1 cellular context compared by ENCODE assay signal in the genomic region with DNA sequence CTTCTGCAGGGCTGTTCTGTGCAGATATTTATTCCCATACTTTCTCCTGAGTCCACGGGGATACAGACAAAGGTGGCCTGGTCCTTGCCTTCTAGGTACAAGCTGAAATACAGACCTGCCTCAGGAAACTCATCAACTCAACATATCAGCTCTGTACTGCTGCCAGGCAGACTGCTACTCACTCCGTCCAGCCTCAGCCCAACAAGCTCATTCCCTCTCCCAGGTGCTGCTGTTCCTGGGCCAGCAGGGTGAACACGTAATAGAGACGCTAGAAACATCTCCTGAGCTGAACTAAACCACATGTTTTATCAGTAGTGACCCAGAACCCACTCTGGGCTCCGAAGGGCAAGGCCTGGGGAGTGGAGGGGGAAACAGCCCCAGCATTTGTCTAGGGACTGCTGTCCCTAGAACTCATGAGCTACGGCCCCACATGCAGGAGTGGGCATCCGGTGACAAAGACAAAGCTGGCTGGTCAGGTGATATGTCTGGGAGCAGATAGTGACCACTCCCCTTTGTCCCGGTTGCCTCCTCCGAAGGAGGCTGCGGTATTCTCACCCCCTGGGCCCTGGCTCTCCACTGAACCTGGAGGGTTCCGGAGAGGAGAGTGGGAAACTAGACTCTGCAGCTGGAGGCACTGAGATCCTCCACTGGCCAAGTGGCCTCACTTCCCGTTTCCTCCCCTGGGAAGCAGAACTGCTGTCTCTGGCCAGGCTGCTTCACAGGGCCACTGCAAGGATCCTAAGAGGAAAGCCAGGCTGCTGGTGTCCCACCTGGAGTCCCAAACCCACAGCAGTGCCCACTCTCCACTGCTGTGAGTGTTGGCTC.
TF ChIP-seq lines count a peak whose summit lies in the region.

No MANE protein-coding gene starts in this region.

TF ChIP-seq in K562, 482 proteins besides CTCF, POLR2A, EP300 and RAD21 (continued from another document and continues in another):
- TF ChIP-seq, protein P1, sequence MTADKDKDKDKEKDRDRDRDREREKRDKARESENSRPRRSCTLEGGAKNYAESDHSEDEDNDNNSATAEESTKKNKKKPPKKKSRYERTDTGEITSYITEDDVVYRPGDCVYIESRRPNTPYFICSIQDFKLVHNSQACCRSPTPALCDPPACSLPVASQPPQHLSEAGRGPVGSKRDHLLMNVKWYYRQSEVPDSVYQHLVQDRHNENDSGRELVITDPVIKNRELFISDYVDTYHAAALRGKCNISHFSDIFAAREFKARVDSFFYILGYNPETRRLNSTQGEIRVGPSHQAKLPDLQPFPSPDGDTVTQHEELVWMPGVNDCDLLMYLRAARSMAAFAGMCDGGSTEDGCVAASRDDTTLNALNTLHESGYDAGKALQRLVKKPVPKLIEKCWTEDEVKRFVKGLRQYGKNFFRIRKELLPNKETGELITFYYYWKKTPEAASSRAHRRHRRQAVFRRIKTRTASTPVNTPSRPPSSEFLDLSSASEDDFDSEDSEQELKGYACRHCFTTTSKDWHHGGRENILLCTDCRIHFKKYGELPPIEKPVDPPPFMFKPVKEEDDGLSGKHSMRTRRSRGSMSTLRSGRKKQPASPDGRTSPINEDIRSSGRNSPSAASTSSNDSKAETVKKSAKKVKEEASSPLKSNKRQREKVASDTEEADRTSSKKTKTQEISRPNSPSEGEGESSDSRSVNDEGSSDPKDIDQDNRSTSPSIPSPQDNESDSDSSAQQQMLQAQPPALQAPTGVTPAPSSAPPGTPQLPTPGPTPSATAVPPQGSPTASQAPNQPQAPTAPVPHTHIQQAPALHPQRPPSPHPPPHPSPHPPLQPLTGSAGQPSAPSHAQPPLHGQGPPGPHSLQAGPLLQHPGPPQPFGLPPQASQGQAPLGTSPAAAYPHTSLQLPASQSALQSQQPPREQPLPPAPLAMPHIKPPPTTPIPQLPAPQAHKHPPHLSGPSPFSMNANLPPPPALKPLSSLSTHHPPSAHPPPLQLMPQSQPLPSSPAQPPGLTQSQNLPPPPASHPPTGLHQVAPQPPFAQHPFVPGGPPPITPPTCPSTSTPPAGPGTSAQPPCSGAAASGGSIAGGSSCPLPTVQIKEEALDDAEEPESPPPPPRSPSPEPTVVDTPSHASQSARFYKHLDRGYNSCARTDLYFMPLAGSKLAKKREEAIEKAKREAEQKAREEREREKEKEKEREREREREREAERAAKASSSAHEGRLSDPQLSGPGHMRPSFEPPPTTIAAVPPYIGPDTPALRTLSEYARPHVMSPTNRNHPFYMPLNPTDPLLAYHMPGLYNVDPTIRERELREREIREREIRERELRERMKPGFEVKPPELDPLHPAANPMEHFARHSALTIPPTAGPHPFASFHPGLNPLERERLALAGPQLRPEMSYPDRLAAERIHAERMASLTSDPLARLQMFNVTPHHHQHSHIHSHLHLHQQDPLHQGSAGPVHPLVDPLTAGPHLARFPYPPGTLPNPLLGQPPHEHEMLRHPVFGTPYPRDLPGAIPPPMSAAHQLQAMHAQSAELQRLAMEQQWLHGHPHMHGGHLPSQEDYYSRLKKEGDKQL (CRISPR knock-in tag; IDR thresholded peaks at IDR 0.05; ENCODE audit: borderline replicate concordance) = no peak
- TF ChIP-seq CHD2 (IDR thresholded peaks at IDR 0.05; ENCODE audit: low read depth, low read length) (no peak), SMAD3 (CRISPR knock-in tag; conservative IDR thresholded peaks at IDR 0.05) (no peak), ZNF77 (CRISPR knock-in tag; IDR thresholded peaks at IDR 0.05) (no peak), TEAD4 (IDR thresholded peaks at IDR 0.05; ENCODE audit: low read length) (0 out of 2 replicates have a peak, but pooled peaks have one; percentile 32), TEAD4 (CRISPR knock-in tag; IDR thresholded peaks at IDR 0.05; ENCODE audit: borderline replicate concordance) (no peak), ZBED1 (IDR thresholded peaks at IDR 0.05) (no peak), ZNF12 (CRISPR knock-in tag; IDR thresholded peaks at IDR 0.05) (no peak), NBN (IDR thresholded peaks at IDR 0.05; ENCODE audit: low read depth) (no peak), ELF4 (CRISPR knock-in tag; IDR thresholded peaks at IDR 0.05) (no peak), ZC3H11A (IDR thresholded peaks at IDR 0.05; ENCODE audit: low read depth, low read length) (no peak), KDM2B (CRISPR knock-in tag; IDR thresholded peaks at IDR 0.05) (no peak), TEAD1 (CRISPR knock-in tag; IDR thresholded peaks at IDR 0.05) (0 out of 4 replicates have a peak, but pooled peaks of 1 of the 2 experiments have one; percentile 31), ZNF551 (CRISPR knock-in tag; IDR thresholded peaks at IDR 0.05) (no peak), U2AF2 (optimal IDR thresholded peaks at IDR 0.05; ENCODE audit: low read depth, low read length) (no peak), SREBF2 (CRISPR knock-in tag; IDR thresholded peaks at IDR 0.05) (no peak), ETS2 (tag; IDR thresholded peaks at IDR 0.05; ENCODE audit: borderline replicate concordance, poor library complexity, severe bottlenecking) (no peak), SMARCE1 (IDR thresholded peaks at IDR 0.05) (no peak), ELF2 (CRISPR knock-in tag; IDR thresholded peaks at IDR 0.05) (no peak), SMARCA4 (IDR thresholded peaks at IDR 0.05) (0 out of 2 replicates have a peak, but pooled peaks have one; percentile 38), TOE1 (IDR thresholded peaks at IDR 0.05; ENCODE audit: borderline replicate concordance) (no peak), TOE1 (CRISPR knock-in tag; IDR thresholded peaks at IDR 0.05; ENCODE audit: borderline replicate concordance, low read depth) (no peak), ZBTB1 (CRISPR knock-in tag; IDR thresholded peaks at IDR 0.05; ENCODE audit: borderline replicate concordance, low read depth) (no peak)
- TF ChIP-seq, protein P2, sequence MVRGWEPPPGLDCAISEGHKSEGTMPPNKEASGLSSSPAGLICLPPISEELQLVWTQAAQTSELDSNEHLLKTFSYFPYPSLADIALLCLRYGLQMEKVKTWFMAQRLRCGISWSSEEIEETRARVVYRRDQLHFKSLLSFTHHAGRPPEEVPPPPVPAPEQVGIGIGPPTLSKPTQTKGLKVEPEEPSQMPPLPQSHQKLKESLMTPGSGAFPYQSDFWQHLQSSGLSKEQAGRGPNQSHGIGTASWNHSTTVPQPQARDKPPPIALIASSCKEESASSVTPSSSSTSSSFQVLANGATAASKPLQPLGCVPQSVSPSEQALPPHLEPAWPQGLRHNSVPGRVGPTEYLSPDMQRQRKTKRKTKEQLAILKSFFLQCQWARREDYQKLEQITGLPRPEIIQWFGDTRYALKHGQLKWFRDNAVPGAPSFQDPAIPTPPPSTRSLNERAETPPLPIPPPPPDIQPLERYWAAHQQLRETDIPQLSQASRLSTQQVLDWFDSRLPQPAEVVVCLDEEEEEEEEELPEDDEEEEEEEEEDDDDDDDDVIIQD (CRISPR knock-in tag; IDR thresholded peaks at IDR 0.05) = no peak
- TF ChIP-seq, protein P3, sequence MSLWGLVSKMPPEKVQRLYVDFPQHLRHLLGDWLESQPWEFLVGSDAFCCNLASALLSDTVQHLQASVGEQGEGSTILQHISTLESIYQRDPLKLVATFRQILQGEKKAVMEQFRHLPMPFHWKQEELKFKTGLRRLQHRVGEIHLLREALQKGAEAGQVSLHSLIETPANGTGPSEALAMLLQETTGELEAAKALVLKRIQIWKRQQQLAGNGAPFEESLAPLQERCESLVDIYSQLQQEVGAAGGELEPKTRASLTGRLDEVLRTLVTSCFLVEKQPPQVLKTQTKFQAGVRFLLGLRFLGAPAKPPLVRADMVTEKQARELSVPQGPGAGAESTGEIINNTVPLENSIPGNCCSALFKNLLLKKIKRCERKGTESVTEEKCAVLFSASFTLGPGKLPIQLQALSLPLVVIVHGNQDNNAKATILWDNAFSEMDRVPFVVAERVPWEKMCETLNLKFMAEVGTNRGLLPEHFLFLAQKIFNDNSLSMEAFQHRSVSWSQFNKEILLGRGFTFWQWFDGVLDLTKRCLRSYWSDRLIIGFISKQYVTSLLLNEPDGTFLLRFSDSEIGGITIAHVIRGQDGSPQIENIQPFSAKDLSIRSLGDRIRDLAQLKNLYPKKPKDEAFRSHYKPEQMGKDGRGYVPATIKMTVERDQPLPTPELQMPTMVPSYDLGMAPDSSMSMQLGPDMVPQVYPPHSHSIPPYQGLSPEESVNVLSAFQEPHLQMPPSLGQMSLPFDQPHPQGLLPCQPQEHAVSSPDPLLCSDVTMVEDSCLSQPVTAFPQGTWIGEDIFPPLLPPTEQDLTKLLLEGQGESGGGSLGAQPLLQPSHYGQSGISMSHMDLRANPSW (CRISPR knock-in tag; IDR thresholded peaks at IDR 0.05) = no peak
- TF ChIP-seq, protein P4, sequence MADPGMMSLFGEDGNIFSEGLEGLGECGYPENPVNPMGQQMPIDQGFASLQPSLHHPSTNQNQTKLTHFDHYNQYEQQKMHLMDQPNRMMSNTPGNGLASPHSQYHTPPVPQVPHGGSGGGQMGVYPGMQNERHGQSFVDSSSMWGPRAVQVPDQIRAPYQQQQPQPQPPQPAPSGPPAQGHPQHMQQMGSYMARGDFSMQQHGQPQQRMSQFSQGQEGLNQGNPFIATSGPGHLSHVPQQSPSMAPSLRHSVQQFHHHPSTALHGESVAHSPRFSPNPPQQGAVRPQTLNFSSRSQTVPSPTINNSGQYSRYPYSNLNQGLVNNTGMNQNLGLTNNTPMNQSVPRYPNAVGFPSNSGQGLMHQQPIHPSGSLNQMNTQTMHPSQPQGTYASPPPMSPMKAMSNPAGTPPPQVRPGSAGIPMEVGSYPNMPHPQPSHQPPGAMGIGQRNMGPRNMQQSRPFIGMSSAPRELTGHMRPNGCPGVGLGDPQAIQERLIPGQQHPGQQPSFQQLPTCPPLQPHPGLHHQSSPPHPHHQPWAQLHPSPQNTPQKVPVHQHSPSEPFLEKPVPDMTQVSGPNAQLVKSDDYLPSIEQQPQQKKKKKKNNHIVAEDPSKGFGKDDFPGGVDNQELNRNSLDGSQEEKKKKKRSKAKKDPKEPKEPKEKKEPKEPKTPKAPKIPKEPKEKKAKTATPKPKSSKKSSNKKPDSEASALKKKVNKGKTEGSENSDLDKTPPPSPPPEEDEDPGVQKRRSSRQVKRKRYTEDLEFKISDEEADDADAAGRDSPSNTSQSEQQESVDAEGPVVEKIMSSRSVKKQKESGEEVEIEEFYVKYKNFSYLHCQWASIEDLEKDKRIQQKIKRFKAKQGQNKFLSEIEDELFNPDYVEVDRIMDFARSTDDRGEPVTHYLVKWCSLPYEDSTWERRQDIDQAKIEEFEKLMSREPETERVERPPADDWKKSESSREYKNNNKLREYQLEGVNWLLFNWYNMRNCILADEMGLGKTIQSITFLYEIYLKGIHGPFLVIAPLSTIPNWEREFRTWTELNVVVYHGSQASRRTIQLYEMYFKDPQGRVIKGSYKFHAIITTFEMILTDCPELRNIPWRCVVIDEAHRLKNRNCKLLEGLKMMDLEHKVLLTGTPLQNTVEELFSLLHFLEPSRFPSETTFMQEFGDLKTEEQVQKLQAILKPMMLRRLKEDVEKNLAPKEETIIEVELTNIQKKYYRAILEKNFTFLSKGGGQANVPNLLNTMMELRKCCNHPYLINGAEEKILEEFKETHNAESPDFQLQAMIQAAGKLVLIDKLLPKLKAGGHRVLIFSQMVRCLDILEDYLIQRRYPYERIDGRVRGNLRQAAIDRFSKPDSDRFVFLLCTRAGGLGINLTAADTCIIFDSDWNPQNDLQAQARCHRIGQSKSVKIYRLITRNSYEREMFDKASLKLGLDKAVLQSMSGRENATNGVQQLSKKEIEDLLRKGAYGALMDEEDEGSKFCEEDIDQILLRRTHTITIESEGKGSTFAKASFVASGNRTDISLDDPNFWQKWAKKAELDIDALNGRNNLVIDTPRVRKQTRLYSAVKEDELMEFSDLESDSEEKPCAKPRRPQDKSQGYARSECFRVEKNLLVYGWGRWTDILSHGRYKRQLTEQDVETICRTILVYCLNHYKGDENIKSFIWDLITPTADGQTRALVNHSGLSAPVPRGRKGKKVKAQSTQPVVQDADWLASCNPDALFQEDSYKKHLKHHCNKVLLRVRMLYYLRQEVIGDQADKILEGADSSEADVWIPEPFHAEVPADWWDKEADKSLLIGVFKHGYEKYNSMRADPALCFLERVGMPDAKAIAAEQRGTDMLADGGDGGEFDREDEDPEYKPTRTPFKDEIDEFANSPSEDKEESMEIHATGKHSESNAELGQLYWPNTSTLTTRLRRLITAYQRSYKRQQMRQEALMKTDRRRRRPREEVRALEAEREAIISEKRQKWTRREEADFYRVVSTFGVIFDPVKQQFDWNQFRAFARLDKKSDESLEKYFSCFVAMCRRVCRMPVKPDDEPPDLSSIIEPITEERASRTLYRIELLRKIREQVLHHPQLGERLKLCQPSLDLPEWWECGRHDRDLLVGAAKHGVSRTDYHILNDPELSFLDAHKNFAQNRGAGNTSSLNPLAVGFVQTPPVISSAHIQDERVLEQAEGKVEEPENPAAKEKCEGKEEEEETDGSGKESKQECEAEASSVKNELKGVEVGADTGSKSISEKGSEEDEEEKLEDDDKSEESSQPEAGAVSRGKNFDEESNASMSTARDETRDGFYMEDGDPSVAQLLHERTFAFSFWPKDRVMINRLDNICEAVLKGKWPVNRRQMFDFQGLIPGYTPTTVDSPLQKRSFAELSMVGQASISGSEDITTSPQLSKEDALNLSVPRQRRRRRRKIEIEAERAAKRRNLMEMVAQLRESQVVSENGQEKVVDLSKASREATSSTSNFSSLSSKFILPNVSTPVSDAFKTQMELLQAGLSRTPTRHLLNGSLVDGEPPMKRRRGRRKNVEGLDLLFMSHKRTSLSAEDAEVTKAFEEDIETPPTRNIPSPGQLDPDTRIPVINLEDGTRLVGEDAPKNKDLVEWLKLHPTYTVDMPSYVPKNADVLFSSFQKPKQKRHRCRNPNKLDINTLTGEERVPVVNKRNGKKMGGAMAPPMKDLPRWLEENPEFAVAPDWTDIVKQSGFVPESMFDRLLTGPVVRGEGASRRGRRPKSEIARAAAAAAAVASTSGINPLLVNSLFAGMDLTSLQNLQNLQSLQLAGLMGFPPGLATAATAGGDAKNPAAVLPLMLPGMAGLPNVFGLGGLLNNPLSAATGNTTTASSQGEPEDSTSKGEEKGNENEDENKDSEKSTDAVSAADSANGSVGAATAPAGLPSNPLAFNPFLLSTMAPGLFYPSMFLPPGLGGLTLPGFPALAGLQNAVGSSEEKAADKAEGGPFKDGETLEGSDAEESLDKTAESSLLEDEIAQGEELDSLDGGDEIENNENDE (IDR thresholded peaks at IDR 0.05; ENCODE audit: low read depth, low read length) = no peak
- TF ChIP-seq, protein P5, sequence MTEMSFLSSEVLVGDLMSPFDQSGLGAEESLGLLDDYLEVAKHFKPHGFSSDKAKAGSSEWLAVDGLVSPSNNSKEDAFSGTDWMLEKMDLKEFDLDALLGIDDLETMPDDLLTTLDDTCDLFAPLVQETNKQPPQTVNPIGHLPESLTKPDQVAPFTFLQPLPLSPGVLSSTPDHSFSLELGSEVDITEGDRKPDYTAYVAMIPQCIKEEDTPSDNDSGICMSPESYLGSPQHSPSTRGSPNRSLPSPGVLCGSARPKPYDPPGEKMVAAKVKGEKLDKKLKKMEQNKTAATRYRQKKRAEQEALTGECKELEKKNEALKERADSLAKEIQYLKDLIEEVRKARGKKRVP (CRISPR knock-in tag; IDR thresholded peaks at IDR 0.05) = no peak
- TF ChIP-seq, protein P6, sequence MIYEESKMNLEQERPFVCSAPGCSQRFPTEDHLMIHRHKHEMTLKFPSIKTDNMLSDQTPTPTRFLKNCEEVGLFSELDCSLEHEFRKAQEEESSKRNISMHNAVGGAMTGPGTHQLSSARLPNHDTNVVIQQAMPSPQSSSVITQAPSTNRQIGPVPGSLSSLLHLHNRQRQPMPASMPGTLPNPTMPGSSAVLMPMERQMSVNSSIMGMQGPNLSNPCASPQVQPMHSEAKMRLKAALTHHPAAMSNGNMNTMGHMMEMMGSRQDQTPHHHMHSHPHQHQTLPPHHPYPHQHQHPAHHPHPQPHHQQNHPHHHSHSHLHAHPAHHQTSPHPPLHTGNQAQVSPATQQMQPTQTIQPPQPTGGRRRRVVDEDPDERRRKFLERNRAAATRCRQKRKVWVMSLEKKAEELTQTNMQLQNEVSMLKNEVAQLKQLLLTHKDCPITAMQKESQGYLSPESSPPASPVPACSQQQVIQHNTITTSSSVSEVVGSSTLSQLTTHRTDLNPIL (CRISPR knock-in tag; IDR thresholded peaks at IDR 0.05) = no peak
